Comparison of ENCODE assay signal across 4 cellular contexts in the genomic region with DNA sequence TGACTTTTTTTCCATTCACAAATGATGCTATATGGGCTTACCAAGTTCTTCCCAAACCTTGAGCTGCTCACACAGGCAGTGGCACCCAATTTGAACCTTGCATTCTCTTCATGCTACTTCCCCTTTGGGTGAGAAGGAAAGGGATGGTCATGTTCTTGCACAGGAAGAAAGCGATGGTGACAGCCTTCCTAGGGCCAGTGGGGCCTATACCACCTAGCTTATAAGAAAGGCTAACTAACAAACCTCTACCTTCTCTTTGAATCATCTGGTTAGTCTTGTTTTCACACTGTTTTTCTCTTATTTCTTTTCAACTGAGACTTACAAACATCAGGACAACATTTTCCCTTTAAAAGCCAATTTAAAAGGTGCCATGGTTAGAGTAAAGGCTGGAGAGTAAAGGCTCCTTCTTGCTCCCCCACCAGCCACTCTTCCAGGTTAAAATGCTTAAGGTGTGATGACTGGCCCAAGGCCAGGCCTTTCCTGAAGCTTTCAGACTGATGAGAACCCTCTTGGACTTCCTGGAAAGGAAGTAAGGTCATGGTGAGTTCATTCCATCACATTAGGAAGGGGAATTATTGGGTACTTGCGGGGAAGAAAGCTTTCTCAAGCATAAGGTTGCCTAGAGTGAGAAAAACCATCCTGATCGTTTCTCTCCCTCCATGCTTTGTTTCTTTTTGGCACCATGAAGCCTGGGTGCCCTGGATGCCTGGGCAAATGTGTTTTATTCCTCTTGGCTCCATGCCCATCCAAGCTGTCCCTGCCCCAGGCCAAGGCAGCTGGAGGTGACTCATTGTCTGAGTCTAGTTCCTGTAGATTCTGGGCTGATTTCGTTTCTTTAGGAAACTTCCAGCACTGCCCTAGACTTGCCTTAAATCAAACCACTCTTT.
TF ChIP-seq lines count a peak whose summit lies in the region.

No MANE protein-coding gene starts in this region.

TF ChIP-seq in A549, 52 proteins besides CTCF, POLR2A, EP300 and RAD21 (continues in another document):
- TF ChIP-seq EHF (CRISPR knock-in tag; IDR thresholded peaks at IDR 0.05) (no peak), HOXB5 (CRISPR knock-in tag; IDR thresholded peaks at IDR 0.05) (peak; percentile 50; the same call in 1 of the 2 replicates), TFCP2L1 (CRISPR knock-in tag; IDR thresholded peaks at IDR 0.05) (no peak), SMC3 (IDR thresholded peaks at IDR 0.05) (peak; percentile 28; the same call in 2 of the 3 replicates), MAZ (IDR thresholded peaks at IDR 0.05; ENCODE audit: borderline replicate concordance, low read depth, low read length) (no peak), NR3C1 (IDR thresholded peaks at IDR 0.05) (no peak), JUNB (IDR thresholded peaks at IDR 0.05) (peak; percentile 80), TP53 (CRISPR knock-in tag; IDR thresholded peaks at IDR 0.05) (no peak), MYC (IDR thresholded peaks at IDR 0.05; ENCODE audit: borderline replicate concordance, low read length) (no peak), MAFK (IDR thresholded peaks at IDR 0.05; ENCODE audit: partially characterized antibody) (no peak), RNF2 (IDR thresholded peaks at IDR 0.05; ENCODE audit: borderline replicate concordance, low read depth) (no peak), GATA3 (IDR thresholded peaks at IDR 0.05; ENCODE audit: borderline replicate concordance) (peak; percentile 88), RCOR1 (IDR thresholded peaks at IDR 0.05; ENCODE audit: low read depth, low read length) (no peak), HOXA7 (CRISPR knock-in tag; IDR thresholded peaks at IDR 0.05) (peak; percentile 27; the same call in 1 of the 2 replicates), NFE2L2 (conservative IDR thresholded peaks at IDR 0.05; ENCODE audit: low read length) (no peak), RARB (CRISPR knock-in tag; IDR thresholded peaks at IDR 0.05) (peak; percentile 81; the same call in 1 of the 2 replicates), FOSB (CRISPR knock-in tag; IDR thresholded peaks at IDR 0.05) (no peak), RFX5 (IDR thresholded peaks at IDR 0.05) (no peak), JUN (IDR thresholded peaks at IDR 0.05) (peak; percentile 66 to 76; a peak in 2 of 5 replicates)
- TF ChIP-seq, protein P1, sequence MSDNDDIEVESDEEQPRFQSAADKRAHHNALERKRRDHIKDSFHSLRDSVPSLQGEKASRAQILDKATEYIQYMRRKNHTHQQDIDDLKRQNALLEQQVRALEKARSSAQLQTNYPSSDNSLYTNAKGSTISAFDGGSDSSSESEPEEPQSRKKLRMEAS (IDR thresholded peaks at IDR 0.05), result peak; percentile 77
- TF ChIP-seq, protein P2, sequence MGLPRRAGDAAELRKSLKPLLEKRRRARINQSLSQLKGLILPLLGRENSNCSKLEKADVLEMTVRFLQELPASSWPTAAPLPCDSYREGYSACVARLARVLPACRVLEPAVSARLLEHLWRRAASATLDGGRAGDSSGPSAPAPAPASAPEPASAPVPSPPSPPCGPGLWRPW (IDR thresholded peaks at IDR 0.05), result no peak
- TF ChIP-seq, protein P3, sequence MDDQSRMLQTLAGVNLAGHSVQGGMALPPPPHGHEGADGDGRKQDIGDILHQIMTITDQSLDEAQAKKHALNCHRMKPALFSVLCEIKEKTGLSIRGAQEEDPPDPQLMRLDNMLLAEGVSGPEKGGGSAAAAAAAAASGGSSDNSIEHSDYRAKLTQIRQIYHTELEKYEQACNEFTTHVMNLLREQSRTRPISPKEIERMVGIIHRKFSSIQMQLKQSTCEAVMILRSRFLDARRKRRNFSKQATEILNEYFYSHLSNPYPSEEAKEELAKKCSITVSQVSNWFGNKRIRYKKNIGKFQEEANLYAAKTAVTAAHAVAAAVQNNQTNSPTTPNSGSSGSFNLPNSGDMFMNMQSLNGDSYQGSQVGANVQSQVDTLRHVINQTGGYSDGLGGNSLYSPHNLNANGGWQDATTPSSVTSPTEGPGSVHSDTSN (IDR thresholded peaks at IDR 0.05), result 0 out of 2 replicates have a peak, but pooled peaks have one; percentile 46

TF ChIP-seq in IMR-90, 13 proteins besides CTCF, POLR2A, EP300 and RAD21:
- TF ChIP-seq FOS (IDR thresholded peaks at IDR 0.05; ENCODE audit: low read depth, low read length), result peak; percentile 69
- TF ChIP-seq CEBPB (IDR thresholded peaks at IDR 0.05; ENCODE audit: low read depth, low read length), result no peak
- no peak for TF ChIP-seq SMC3 (IDR thresholded peaks at IDR 0.05; ENCODE audit: low read depth, low read length)

TF ChIP-seq in HepG2, 621 proteins besides CTCF, POLR2A, EP300 and RAD21:
- TF ChIP-seq, protein P4, sequence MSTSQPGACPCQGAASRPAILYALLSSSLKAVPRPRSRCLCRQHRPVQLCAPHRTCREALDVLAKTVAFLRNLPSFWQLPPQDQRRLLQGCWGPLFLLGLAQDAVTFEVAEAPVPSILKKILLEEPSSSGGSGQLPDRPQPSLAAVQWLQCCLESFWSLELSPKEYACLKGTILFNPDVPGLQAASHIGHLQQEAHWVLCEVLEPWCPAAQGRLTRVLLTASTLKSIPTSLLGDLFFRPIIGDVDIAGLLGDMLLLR (CRISPR knock-in tag; IDR thresholded peaks at IDR 0.05), result no peak
- no peak for TF ChIP-seq HNF4A (CRISPR knock-in tag; IDR thresholded peaks at IDR 0.05)
- peak; percentile 63 for TF ChIP-seq FOSL2 (CRISPR knock-in tag; IDR thresholded peaks at IDR 0.05)

TF ChIP-seq in GM23338, 12 proteins besides CTCF, POLR2A, EP300 and RAD21:
- no peak for TF ChIP-seq POLR2AphosphoS5 (IDR thresholded peaks at IDR 0.05; ENCODE audit: low read depth)
- TF ChIP-seq, protein P5, sequence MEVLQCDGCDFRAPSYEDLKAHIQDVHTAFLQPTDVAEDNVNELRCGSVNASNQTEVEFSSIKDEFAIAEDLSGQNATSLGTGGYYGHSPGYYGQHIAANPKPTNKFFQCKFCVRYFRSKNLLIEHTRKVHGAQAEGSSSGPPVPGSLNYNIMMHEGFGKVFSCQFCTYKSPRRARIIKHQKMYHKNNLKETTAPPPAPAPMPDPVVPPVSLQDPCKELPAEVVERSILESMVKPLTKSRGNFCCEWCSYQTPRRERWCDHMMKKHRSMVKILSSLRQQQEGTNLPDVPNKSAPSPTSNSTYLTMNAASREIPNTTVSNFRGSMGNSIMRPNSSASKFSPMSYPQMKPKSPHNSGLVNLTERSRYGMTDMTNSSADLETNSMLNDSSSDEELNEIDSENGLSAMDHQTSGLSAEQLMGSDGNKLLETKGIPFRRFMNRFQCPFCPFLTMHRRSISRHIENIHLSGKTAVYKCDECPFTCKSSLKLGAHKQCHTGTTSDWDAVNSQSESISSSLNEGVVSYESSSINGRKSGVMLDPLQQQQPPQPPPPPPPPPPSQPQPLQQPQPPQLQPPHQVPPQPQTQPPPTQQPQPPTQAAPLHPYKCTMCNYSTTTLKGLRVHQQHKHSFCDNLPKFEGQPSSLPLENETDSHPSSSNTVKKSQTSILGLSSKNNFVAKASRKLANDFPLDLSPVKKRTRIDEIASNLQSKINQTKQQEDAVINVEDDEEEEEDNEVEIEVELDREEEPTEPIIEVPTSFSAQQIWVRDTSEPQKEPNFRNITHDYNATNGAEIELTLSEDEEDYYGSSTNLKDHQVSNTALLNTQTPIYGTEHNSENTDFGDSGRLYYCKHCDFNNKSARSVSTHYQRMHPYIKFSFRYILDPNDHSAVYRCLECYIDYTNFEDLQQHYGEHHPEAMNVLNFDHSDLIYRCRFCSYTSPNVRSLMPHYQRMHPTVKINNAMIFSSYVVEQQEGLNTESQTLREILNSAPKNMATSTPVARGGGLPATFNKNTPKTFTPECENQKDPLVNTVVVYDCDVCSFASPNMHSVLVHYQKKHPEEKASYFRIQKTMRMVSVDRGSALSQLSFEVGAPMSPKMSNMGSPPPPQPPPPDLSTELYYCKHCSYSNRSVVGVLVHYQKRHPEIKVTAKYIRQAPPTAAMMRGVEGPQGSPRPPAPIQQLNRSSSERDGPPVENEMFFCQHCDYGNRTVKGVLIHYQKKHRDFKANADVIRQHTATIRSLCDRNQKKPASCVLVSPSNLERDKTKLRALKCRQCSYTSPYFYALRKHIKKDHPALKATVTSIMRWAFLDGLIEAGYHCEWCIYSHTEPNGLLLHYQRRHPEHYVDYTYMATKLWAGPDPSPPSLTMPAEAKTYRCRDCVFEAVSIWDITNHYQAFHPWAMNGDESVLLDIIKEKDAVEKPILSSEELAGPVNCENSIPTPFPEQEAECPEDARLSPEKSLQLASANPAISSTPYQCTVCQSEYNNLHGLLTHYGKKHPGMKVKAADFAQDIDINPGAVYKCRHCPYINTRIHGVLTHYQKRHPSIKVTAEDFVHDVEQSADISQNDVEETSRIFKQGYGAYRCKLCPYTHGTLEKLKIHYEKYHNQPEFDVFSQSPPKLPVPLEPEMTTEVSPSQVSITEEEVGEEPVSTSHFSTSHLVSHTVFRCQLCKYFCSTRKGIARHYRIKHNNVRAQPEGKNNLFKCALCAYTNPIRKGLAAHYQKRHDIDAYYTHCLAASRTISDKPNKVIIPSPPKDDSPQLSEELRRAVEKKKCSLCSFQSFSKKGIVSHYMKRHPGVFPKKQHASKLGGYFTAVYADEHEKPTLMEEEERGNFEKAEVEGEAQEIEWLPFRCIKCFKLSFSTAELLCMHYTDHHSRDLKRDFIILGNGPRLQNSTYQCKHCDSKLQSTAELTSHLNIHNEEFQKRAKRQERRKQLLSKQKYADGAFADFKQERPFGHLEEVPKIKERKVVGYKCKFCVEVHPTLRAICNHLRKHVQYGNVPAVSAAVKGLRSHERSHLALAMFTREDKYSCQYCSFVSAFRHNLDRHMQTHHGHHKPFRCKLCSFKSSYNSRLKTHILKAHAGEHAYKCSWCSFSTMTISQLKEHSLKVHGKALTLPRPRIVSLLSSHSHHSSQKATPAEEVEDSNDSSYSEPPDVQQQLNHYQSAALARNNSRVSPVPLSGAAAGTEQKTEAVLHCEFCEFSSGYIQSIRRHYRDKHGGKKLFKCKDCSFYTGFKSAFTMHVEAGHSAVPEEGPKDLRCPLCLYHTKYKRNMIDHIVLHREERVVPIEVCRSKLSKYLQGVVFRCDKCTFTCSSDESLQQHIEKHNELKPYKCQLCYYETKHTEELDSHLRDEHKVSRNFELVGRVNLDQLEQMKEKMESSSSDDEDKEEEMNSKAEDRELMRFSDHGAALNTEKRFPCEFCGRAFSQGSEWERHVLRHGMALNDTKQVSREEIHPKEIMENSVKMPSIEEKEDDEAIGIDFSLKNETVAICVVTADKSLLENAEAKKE (CRISPR knock-in tag; IDR thresholded peaks at IDR 0.05), result no peak
- TF ChIP-seq NANOG (IDR thresholded peaks at IDR 0.05; ENCODE audit: borderline replicate concordance), result no peak
- no peak for TF ChIP-seq JUNB (IDR thresholded peaks at IDR 0.05; ENCODE audit: unreplicated experiment)
- TF ChIP-seq EZH2phosphoT487 (IDR thresholded peaks at IDR 0.05; ENCODE audit: unreplicated experiment), result no peak
